24 cellular contexts compared by ENCODE assay signal in the genomic region with DNA sequence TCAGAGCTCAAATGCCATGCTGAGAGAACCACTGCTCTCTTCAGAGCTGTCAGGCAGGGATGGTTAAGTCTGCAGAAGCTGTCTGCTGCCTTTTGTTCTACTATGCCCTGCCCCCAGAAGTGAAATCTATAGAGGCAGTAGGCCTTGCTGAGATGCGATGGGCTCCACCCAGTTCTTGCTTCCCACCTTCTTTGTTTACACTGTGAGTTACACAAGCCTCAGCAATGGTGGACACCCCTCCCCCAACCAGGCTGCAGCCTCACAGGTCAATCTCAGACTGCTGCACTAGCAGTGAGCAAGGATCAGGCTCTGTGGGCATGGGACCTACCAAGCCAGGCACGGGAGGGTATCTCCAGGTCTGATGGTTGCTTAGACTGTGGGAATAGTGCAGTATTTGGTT.
"Had no signal": no experiment of that assay in that cellular context is flagged by ENCODE, and none has a peak within 500 bp of the region (broad histone marks: within the 10 kb centered on the region; RNA-seq: fewer than 3 reads in every experiment).

No MANE protein-coding gene starts in this region.

- H3K9me3 ChIP-seq: ascending aorta, body of pancreas had no signal

- H3K36me3 ChIP-seq: ascending aorta had no signal

- ATAC-seq: activated CD8-positive, alpha-beta memory T cell treated with anti-CD3 and anti-CD28 coated beads, Interleukin-2, amount 10 ng/mL, durations not matched to agents 7 days and 5 days; activated naive CD4-positive, alpha-beta T cell treated with anti-CD3 and anti-CD28 coated beads, Interleukin-2, amount 50 U/mL, for 72 hours; activated naive CD8-positive, alpha-beta T cell treated with anti-CD3 and anti-CD28 coated beads, Interleukin-2, amount 50 U/mL, for 24 hours; body of pancreas; T-helper 17 cell had no signal

- DNase-seq: activated B cell treated with CpG ODN at 0.5 μM for 24 hours; activated CD4-positive, alpha-beta T cell treated with anti-CD3 and anti-CD28 coated beads for 1 hour; activated CD4-positive, alpha-beta T cell treated with anti-CD3 and anti-CD28 coated beads, Interleukin-2, amount 10 ng/mL, durations not matched to agents 24 days and 14 days; activated CD4-positive, alpha-beta T cell treated with anti-CD3 and anti-CD28 coated beads, Interleukin-2, amount 50 U/mL, for 48 hours; activated CD8-positive, alpha-beta memory T cell treated with anti-CD3 and anti-CD28 coated beads, Interleukin-2, amount 10 ng/mL, durations not matched to agents 7 days and 5 days; activated effector memory CD4-positive, alpha-beta T cell treated with anti-CD3 and anti-CD28 coated beads, Interleukin-2, amount 50 U/mL, for 16 hours; activated naive CD4-positive, alpha-beta T cell treated with Interleukin-2 at 50 U/mL for 16 hours; activated naive CD8-positive, alpha-beta T cell treated with anti-CD3 and anti-CD28 coated beads, Interleukin-2, amount 50 U/mL, for 24 hours; activated T-cell treated with anti-CD3 and anti-CD28 coated beads, Interleukin-2, amount 50 U/mL, for 24 hours; amniotic stem cell; body of pancreas; cortex of kidney; NCI-H1092; NCI-H1436; NCI-H187; NCI-H2081; NCI-H2171 treated with DMSO at 0.1 percent for 48 hours; NCI-H226; PC-9; SHP77 treated with DMSO at 0.1 percent for 48 hours; T-helper 17 cell; T-helper 9 cell had no signal

- H3K27me3 ChIP-seq: ascending aorta, body of pancreas had no signal

- H3K4me2 ChIP-seq: PC-9 had no signal

- H3K27ac ChIP-seq: ascending aorta, body of pancreas, PC-9 had no signal

- H2AFZ ChIP-seq: PC-9 had no signal

- H3K4me3 ChIP-seq: ascending aorta, body of pancreas, PC-9 had no signal

- H3K4me1 ChIP-seq: ascending aorta, body of pancreas had no signal
